Comparison of ENCODE assay signal across 8 cellular contexts in genomic region chr15:79311901-79312553, GRCh38. TPM values are rescaled to one million over a fixed set of nuclear protein-coding genes. Genes with fewer than 3 reads are reported as not detected.
DNase-seq lines count a peak whose midpoint lies in the region; ATAC-seq and TF ChIP-seq lines count a peak whose summit lies in the region.

No MANE protein-coding gene starts in this region.

- H3K36me3 ChIP-seq in esophagus (ENCODE audit: control insufficient read depth in 2 of 2, insufficient read depth in 2 of 2, low read length in 1 of 2) (peaks cover 10 to 16% of the 10 kb centered on the region in 2 donors), psoas muscle (ENCODE audit: insufficient read depth in 1 of 2, low read depth in 1 of 2) (no peaks in the 10 kb centered on the region)

- 57 to 58% methylated on average over 8 of the region's 8 CpGs for WGBS in esophagus, 2 donors
- WGBS in psoas muscle, 3 donors: 71 to 73% (median 72%) methylated on average over 8 of the region's 8 CpGs

- peaks cover 0 to 17% of the 10 kb centered on the region in 2 donors for H3K4me1 ChIP-seq in esophagus (ENCODE audit: control insufficient read depth in 2 of 2, insufficient read depth in 2 of 2, low read length in 1 of 2)
- peaks cover 6% of the 10 kb centered on the region for H3K4me1 ChIP-seq in psoas muscle

- peak overlapping the region; percentile 57 to 70 for H3K27ac ChIP-seq in esophagus (ENCODE audit: low read depth in 2 of 2, low read length in 1 of 2)
- no peak overlapping the region for H3K27ac ChIP-seq in psoas muscle

- no peaks in the 10 kb centered on the region for H3K27me3 ChIP-seq in esophagus (ENCODE audit: control insufficient read depth in 1 of 2, insufficient read depth in 2 of 2, low read length in 2 of 2)
- peaks cover 0 to 46% (median 15%) of the 10 kb centered on the region in 3 donors for H3K27me3 ChIP-seq in psoas muscle (ENCODE audit: insufficient read depth in 3 of 3, low read length in 2 of 3)

- peak; percentile 28 for DNase-seq in GM13977 (ENCODE audit: low spot score)
- peak; percentile 7 for DNase-seq in RKO (ENCODE audit: low spot score)
- no peak for DNase-seq in psoas muscle
- DNase-seq in posterior cingulate gyrus: no peak
- no peak for DNase-seq in stimulated activated CD4-positive, alpha-beta T cell treated with anti-CD3 and anti-CD28 coated beads, Interleukin-1b, Interleukin-23, amount 100 ng/mL, for 48 hours

- H3K9me3 ChIP-seq in esophagus (ENCODE audit: control insufficient read depth in 2 of 2, insufficient read depth in 1 of 2, low read depth in 1 of 2, low read length in 1 of 2) (no peaks in the 10 kb centered on the region), psoas muscle (no peaks in the 10 kb centered on the region)

- no peak for TF ChIP-seq CTCF in GM13977 (IDR thresholded peaks at IDR 0.05; ENCODE audit: extremely low read depth, insufficient read depth, missing control alignments)
- TF ChIP-seq CTCF in psoas muscle (IDR thresholded peaks at IDR 0.05): no peak

- in situ Hi-C loops in GM13977 (cut with MboI; ENCODE audit: low pct_unique_long_range_greater_than_20kb, low sequenced_read_pairs, unreplicated experiment): no loop called here

- ATAC-seq in psoas muscle: no peak
- ATAC-seq in HG02678 (IDR thresholded peaks at IDR 0.05; ENCODE audit: unreplicated experiment): no peak
- no peak for ATAC-seq in HG02571 (IDR thresholded peaks at IDR 0.05; ENCODE audit: unreplicated experiment)

- H3K4me3 ChIP-seq in esophagus (ENCODE audit: low read depth in 1 of 2, low read length in 2 of 2): peak overlapping the region; percentile 86 to 91
- H3K4me3 ChIP-seq in psoas muscle: peak overlapping the region; percentile 73

- intact Hi-C loops in psoas muscle (cut with DNase I) (no loop called here), posterior cingulate gyrus (cut with DNase I) (no loop called here)

RNA-seq across cellular contexts. Expression of gene TMED3, which starts 1.1 kb away (rescaled TPM):
- polyA plus RNA-seq in esophagus (100 to 1,000 TPM; 117 to 157 TPM), psoas muscle (1 to 10 TPM; 2.3 to 4.8 (median 2.9) TPM)
- 1 to 10 TPM; 1.3 to 3.7 (median 3.0) TPM for total RNA-seq in psoas muscle

RNA-seq across cellular contexts. Expression of gene ANKRD34C, which starts 29.5 kb away (rescaled TPM):
- polyA plus RNA-seq in esophagus (not detected), psoas muscle (under 1 TPM in 2 of 3 donors, not detected in 1; 0.01 to 0.03 TPM)
- total RNA-seq in psoas muscle: not detected

Comparison
In these comparisons a context has a peak if more than half of its experiments do, and no peak if none do; other contexts are left out.
1. DNase-seq: peak in GM13977 (single experiment) and RKO (single experiment); none in psoas muscle (0 of 2), posterior cingulate gyrus (0 of 10) and stimulated activated CD4-positive, alpha-beta T cell treated with anti-CD3 and anti-CD28 coated beads, Interleukin-1b, Interleukin-23, amount 100 ng/mL, for 48 hours (single experiment).
2. RNA of gene TMED3, which starts 1.1 kb away (polyA plus RNA-seq): 117 to 157 TPM in esophagus; 2.3 to 4.8 TPM in psoas muscle; every median in the first group is over 10 times any median in the second.